ENCODE assay signal across 2 cellular contexts in the genomic region with DNA sequence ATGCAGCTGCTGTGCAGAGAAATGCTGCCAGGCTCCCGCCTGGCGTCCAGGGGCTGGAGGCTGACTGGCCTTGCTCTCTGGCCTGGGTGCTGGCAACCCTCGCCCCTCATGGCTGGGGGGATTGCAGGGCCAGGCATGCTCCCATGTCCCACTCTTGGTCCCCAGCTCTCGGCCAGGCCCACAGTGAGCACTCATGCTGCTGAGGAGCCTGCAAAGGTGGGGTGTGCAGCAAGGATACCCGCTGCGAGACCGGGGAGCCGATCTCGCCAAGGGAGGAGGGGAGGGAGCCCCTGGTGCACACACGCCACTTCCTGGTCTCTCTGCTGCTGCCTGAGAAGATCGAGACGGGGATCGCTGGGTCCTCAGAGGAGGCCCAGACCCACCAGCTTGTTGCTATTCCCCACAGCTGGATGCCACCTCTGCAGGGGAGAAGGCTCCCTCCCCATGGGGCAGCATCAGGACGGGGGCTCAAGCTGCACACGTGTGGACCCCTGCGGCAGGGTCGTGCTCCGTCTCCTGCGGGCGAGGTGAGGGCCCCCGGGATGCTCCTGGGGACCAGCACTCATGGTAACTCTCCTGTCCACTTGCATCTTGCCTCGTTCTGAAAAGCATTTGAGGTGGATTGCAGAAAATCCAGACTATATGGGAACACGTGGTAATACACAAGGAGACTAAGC.
TF ChIP-seq lines count a peak whose summit lies in the region.

No MANE protein-coding gene starts in this region.

TF ChIP-seq in HEK293, 187 proteins besides CTCF, POLR2A, EP300 and RAD21:
- no peak for TF ChIP-seq ZNF335 (tag by site-specific recombination; conservative IDR thresholded peaks at IDR 0.05)
- TF ChIP-seq ZIC2 (tag by site-specific recombination; IDR thresholded peaks at IDR 0.05) = peak; percentile 76

TF ChIP-seq in H1, 55 proteins besides CTCF, POLR2A, EP300 and RAD21:
- TF ChIP-seq SAP30 (IDR thresholded peaks at IDR 0.05; ENCODE audit: insufficient read depth, insufficient replicate concordance, low read length) = no peak
- no peak for TF ChIP-seq CBX8 (IDR thresholded peaks at IDR 0.05; ENCODE audit: borderline replicate concordance, low read depth, low read length)
- TF ChIP-seq KDM1A (IDR thresholded peaks at IDR 0.05; ENCODE audit: borderline replicate concordance, low read length) = no peak
- no peak for TF ChIP-seq RNF2 (IDR thresholded peaks at IDR 0.05; ENCODE audit: borderline replicate concordance, low read depth, low read length, missing control alignments, poor library complexity, severe bottlenecking)
- TF ChIP-seq, protein P1, sequence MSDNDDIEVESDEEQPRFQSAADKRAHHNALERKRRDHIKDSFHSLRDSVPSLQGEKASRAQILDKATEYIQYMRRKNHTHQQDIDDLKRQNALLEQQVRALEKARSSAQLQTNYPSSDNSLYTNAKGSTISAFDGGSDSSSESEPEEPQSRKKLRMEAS (IDR thresholded peaks at IDR 0.05) = no peak
- no peak for TF ChIP-seq SP1 (IDR thresholded peaks at IDR 0.05; ENCODE audit: low read depth, low read length)
- TF ChIP-seq TAF7 (optimal IDR thresholded peaks at IDR 0.05; ENCODE audit: borderline replicate concordance, low read depth, low read length) = no peak
- no peak for TF ChIP-seq MAFK (IDR thresholded peaks at IDR 0.05; ENCODE audit: low read depth, low read length)
- no peak for TF ChIP-seq SUZ12 (IDR thresholded peaks at IDR 0.05; ENCODE audit: low read length)
- TF ChIP-seq CEBPB (IDR thresholded peaks at IDR 0.05; ENCODE audit: low read depth, low read length) = no peak
- no peak for TF ChIP-seq TBP (IDR thresholded peaks at IDR 0.05; ENCODE audit: low read depth, low read length)
- TF ChIP-seq SIX5 (IDR thresholded peaks at IDR 0.05; ENCODE audit: low read depth, low read length) = no peak
- TF ChIP-seq, protein P2, sequence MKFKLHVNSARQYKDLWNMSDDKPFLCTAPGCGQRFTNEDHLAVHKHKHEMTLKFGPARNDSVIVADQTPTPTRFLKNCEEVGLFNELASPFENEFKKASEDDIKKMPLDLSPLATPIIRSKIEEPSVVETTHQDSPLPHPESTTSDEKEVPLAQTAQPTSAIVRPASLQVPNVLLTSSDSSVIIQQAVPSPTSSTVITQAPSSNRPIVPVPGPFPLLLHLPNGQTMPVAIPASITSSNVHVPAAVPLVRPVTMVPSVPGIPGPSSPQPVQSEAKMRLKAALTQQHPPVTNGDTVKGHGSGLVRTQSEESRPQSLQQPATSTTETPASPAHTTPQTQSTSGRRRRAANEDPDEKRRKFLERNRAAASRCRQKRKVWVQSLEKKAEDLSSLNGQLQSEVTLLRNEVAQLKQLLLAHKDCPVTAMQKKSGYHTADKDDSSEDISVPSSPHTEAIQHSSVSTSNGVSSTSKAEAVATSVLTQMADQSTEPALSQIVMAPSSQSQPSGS (IDR thresholded peaks at IDR 0.05; ENCODE audit: low read length) = no peak
- TF ChIP-seq YY1 (IDR thresholded peaks at IDR 0.05; ENCODE audit: low read depth, low read length) = no peak
- TF ChIP-seq BCL11A (IDR thresholded peaks at IDR 0.05; ENCODE audit: low read depth in 2 of 2, low read length in 2 of 2) = no peak
- TF ChIP-seq CHD1 (IDR thresholded peaks at IDR 0.05; ENCODE audit: low read depth, low read length) = no peak
